Comparison of ENCODE assay signal across 10 cellular contexts in genomic region chr2:216500572-216500971, GRCh38. TPM values are rescaled to one million over a fixed set of nuclear protein-coding genes. Genes with fewer than 3 reads are reported as not detected.
A peak's percentile ranks its signal among the peaks of the same experiment; 100 is the strongest.
DNase-seq lines count a peak whose midpoint lies in the region; ATAC-seq lines count a peak whose summit lies in the region.
"Had no signal": no experiment of that assay in that cellular context is flagged by ENCODE, and none has a peak within 500 bp of the region (broad histone marks: within the 10 kb centered on the region; RNA-seq: fewer than 3 reads in every experiment).

No MANE protein-coding gene starts in this region.

- DNase-seq in activated naive CD4-positive, alpha-beta T cell (lab: John Stamatoyannopoulos, UW), result no peak
- no peak for DNase-seq in NCI-H510A (lab: John Stamatoyannopoulos, UW)
- no peak for DNase-seq in DMS153 treated with DMSO at 0.1 percent for 48 hours (lab: John Stamatoyannopoulos, UW; ENCODE audit: unreplicated experiment)
- DNase-seq: activated gamma-delta T cell treated with Interleukin-2 at 50 U/mL for 16 hours, left ventricle myocardium superior had no signal

- peak overlapping the region; percentile 98 for H3K27ac Mint-ChIP-seq in activated naive CD4-positive, alpha-beta T cell treated with anti-CD3 and anti-CD28 coated beads, Interleukin-2, amount 50 U/mL, for 24 hours
- peak overlapping the region; percentile 99 for H3K27ac Mint-ChIP-seq in activated T-helper 17 cell treated with anti-CD3 and anti-CD28 coated beads, Interleukin-2, amount 50 U/mL, for 72 hours

- H3K4me1 ChIP-seq in iPS-18a (ENCODE audit: control insufficient read depth, low read depth, low read length) (peaks cover 16% of the 10 kb centered on the region), subcutaneous abdominal adipose tissue (ENCODE audit: control insufficient read depth in 5 of 5, insufficient read depth in 5 of 5, low read length in 5 of 5) (peaks cover 8 to 40% (median 30%) of the 10 kb centered on the region in 5 donors)

- peak overlapping the region; percentile 96 for H3K4me3 ChIP-seq in iPS-18a (ENCODE audit: low read length)
- no peak overlapping the region for H3K4me3 ChIP-seq in subcutaneous abdominal adipose tissue (ENCODE audit: low read depth in 1 of 5, low read length in 5 of 5)

- H3K4me3 Mint-ChIP-seq in activated naive CD4-positive, alpha-beta T cell treated with anti-CD3 and anti-CD28 coated beads, Interleukin-2, amount 50 U/mL, for 24 hours, result peak overlapping the region; percentile 98
- H3K4me3 Mint-ChIP-seq in activated T-helper 17 cell treated with anti-CD3 and anti-CD28 coated beads, Interleukin-2, amount 50 U/mL, for 72 hours, result peak overlapping the region; percentile 97

- H3K9ac ChIP-seq in iPS-18a (ENCODE audit: low read length), result peak overlapping the region; percentile 97
- peak overlapping the region in 4 of 5 donors; percentile 100 for H3K9ac ChIP-seq in subcutaneous abdominal adipose tissue (ENCODE audit: low read length in 5 of 5)

- H3K27me3 ChIP-seq in iPS-18a (ENCODE audit: control insufficient read depth, insufficient read depth, low read length) (no peaks in the 10 kb centered on the region), subcutaneous abdominal adipose tissue (ENCODE audit: control insufficient read depth in 5 of 5, insufficient read depth in 4 of 5, low read length in 5 of 5) (no peaks in the 10 kb centered on the region)

- no peak overlapping the region for H3K27ac ChIP-seq in iPS-18a (ENCODE audit: low read length)
- peak overlapping the region; percentile 95 for H3K27ac ChIP-seq in subcutaneous abdominal adipose tissue (ENCODE audit: low read depth, low read length)

- no peak for ATAC-seq in activated T-helper 17 cell treated with anti-CD3 and anti-CD28 coated beads, Interleukin-2, amount 50 U/mL, for 72 hours (replicated peaks)
- ATAC-seq in GM21390 (IDR thresholded peaks at IDR 0.05; ENCODE audit: unreplicated experiment), result no peak
- ATAC-seq: left ventricle myocardium superior had no signal

- no peaks in the 10 kb centered on the region for H3K27me3 Mint-ChIP-seq in activated naive CD4-positive, alpha-beta T cell treated with anti-CD3 and anti-CD28 coated beads, Interleukin-2, amount 50 U/mL, for 24 hours
- H3K27me3 Mint-ChIP-seq in activated T-helper 17 cell treated with anti-CD3 and anti-CD28 coated beads, Interleukin-2, amount 50 U/mL, for 72 hours, result no peaks in the 10 kb centered on the region

- no peaks in the 10 kb centered on the region for H3K9me3 Mint-ChIP-seq in activated naive CD4-positive, alpha-beta T cell treated with anti-CD3 and anti-CD28 coated beads, Interleukin-2, amount 50 U/mL, for 24 hours
- no peaks in the 10 kb centered on the region for H3K9me3 Mint-ChIP-seq in activated T-helper 17 cell treated with anti-CD3 and anti-CD28 coated beads, Interleukin-2, amount 50 U/mL, for 72 hours

- peaks cover 52% of the 10 kb centered on the region for H3K36me3 Mint-ChIP-seq in activated naive CD4-positive, alpha-beta T cell treated with anti-CD3 and anti-CD28 coated beads, Interleukin-2, amount 50 U/mL, for 24 hours
- H3K36me3 Mint-ChIP-seq in activated T-helper 17 cell treated with anti-CD3 and anti-CD28 coated beads, Interleukin-2, amount 50 U/mL, for 72 hours (ENCODE audit: low read depth), result peaks cover 74% of the 10 kb centered on the region

- H3K36me3 ChIP-seq in iPS-18a (ENCODE audit: control insufficient read depth, low read depth, low read length), result peaks cover 61% of the 10 kb centered on the region
- H3K36me3 ChIP-seq in subcutaneous abdominal adipose tissue (ENCODE audit: control insufficient read depth in 5 of 5, insufficient read depth in 5 of 5, low read length in 5 of 5), result peaks cover 33 to 58% (median 50%) of the 10 kb centered on the region in 5 donors

- H3K9me3 ChIP-seq in iPS-18a (ENCODE audit: control insufficient read depth, low read depth, low read length) (no peaks in the 10 kb centered on the region), subcutaneous abdominal adipose tissue (ENCODE audit: control insufficient read depth in 5 of 5, low read length in 5 of 5) (no peaks in the 10 kb centered on the region)

- H3K4me1 Mint-ChIP-seq in activated naive CD4-positive, alpha-beta T cell treated with anti-CD3 and anti-CD28 coated beads, Interleukin-2, amount 50 U/mL, for 24 hours, result peaks cover 51% of the 10 kb centered on the region
- peaks cover 42% of the 10 kb centered on the region for H3K4me1 Mint-ChIP-seq in activated T-helper 17 cell treated with anti-CD3 and anti-CD28 coated beads, Interleukin-2, amount 50 U/mL, for 72 hours

RNA-seq across cellular contexts. Expression of gene RPL37A, which starts 1.9 kb away (rescaled TPM):
- total RNA-seq in activated T-helper 17 cell treated with anti-CD3 and anti-CD28 coated beads, Interleukin-2, amount 50 U/mL, for 72 hours, result 1,000 to 10,000 TPM; 2,880 to 3,993 TPM
